13 cellular contexts compared by ENCODE assay signal in genomic region chr17:79176792-79177601, GRCh38.
"Had no signal": no experiment of that assay in that cellular context is flagged by ENCODE, and none has a peak within 500 bp of the region (broad histone marks: within the 10 kb centered on the region; RNA-seq: fewer than 3 reads in every experiment).

No MANE protein-coding gene starts in this region.

- H3K36me3 ChIP-seq: adrenal gland, cardiac muscle cell, esophagus muscularis mucosa, left ventricle myocardium inferior, transverse colon had no signal

- H3K4me3 ChIP-seq: adrenal gland, cardiac muscle cell, esophagus muscularis mucosa, left ventricle myocardium inferior, transverse colon had no signal

- H3K4me3 Mint-ChIP-seq: activated CD4-positive, alpha-beta memory T cell treated with anti-CD3 and anti-CD28 coated beads for 36 hours; activated naive CD4-positive, alpha-beta T cell treated with anti-CD3 and anti-CD28 coated beads, Interleukin-2, amount 10 ng/mL, durations not matched to agents 7 days and 5 days; activated T-cell treated with anti-CD3 and anti-CD28 coated beads, Interleukin-2, amount 50 U/mL, for 24 hours; naive B cell; stimulated activated memory B cell treated with anti-CD40 and anti-IgM and Interleukin-4, amounts not matched to agents 10 μg/mL and 1 μg/mL and 100 μg/mL, for 72 hours had no signal

- H3K27ac ChIP-seq: adrenal gland, cardiac muscle cell, esophagus muscularis mucosa, left ventricle myocardium inferior, transverse colon had no signal

- H3K27ac Mint-ChIP-seq: activated CD4-positive, alpha-beta memory T cell treated with anti-CD3 and anti-CD28 coated beads for 36 hours; activated naive CD4-positive, alpha-beta T cell treated with anti-CD3 and anti-CD28 coated beads, Interleukin-2, amount 10 ng/mL, durations not matched to agents 7 days and 5 days; activated T-cell treated with anti-CD3 and anti-CD28 coated beads, Interleukin-2, amount 50 U/mL, for 24 hours; stimulated activated memory B cell treated with anti-CD40 and anti-IgM and Interleukin-4, amounts not matched to agents 10 μg/mL and 1 μg/mL and 100 μg/mL, for 72 hours had no signal

- H3K4me1 Mint-ChIP-seq: activated naive CD4-positive, alpha-beta T cell treated with anti-CD3 and anti-CD28 coated beads, Interleukin-2, amount 10 ng/mL, durations not matched to agents 7 days and 5 days; stimulated activated memory B cell treated with anti-CD40 and anti-IgM and Interleukin-4, amounts not matched to agents 10 μg/mL and 1 μg/mL and 100 μg/mL, for 72 hours had no signal

- H3K9me3 Mint-ChIP-seq: activated CD4-positive, alpha-beta memory T cell treated with anti-CD3 and anti-CD28 coated beads for 36 hours; activated naive CD4-positive, alpha-beta T cell treated with anti-CD3 and anti-CD28 coated beads, Interleukin-2, amount 10 ng/mL, durations not matched to agents 7 days and 5 days; activated T-cell treated with anti-CD3 and anti-CD28 coated beads, Interleukin-2, amount 50 U/mL, for 24 hours; naive B cell; stimulated activated memory B cell treated with anti-CD40 and anti-IgM and Interleukin-4, amounts not matched to agents 10 μg/mL and 1 μg/mL and 100 μg/mL, for 72 hours had no signal

- H3K9me3 ChIP-seq: adrenal gland, esophagus muscularis mucosa, left ventricle myocardium inferior, transverse colon had no signal

- H3K36me3 Mint-ChIP-seq: activated CD4-positive, alpha-beta memory T cell treated with anti-CD3 and anti-CD28 coated beads for 36 hours; activated naive CD4-positive, alpha-beta T cell treated with anti-CD3 and anti-CD28 coated beads, Interleukin-2, amount 10 ng/mL, durations not matched to agents 7 days and 5 days; naive B cell; stimulated activated memory B cell treated with anti-CD40 and anti-IgM and Interleukin-4, amounts not matched to agents 10 μg/mL and 1 μg/mL and 100 μg/mL, for 72 hours had no signal

- H3K4me1 ChIP-seq: adrenal gland, esophagus muscularis mucosa, left ventricle myocardium inferior, transverse colon had no signal

- DNase-seq: activated CD4-positive, alpha-beta memory T cell treated with anti-CD3 and anti-CD28 coated beads for 36 hours; activated naive CD4-positive, alpha-beta T cell treated with anti-CD3 and anti-CD28 coated beads, Interleukin-2, amount 10 ng/mL, durations not matched to agents 7 days and 5 days; activated T-cell treated with anti-CD3 and anti-CD28 coated beads, Interleukin-2, amount 50 U/mL, for 24 hours; adrenal gland; hippocampal formation; left ventricle myocardium inferior; naive B cell; stimulated activated CD4-positive, alpha-beta T cell treated with anti-CD3 and anti-CD28 coated beads, Interleukin-2, amount 100 ng/mL, for 48 hours; T1000; transverse colon had no signal
